8 cellular contexts compared by ENCODE assay signal in genomic region chrX:77785400-77785745, GRCh38. TPM values are rescaled to one million over a fixed set of nuclear protein-coding genes. Genes with fewer than 3 reads are reported as not detected.
DNase-seq lines count a peak whose midpoint lies in the region; ATAC-seq and TF ChIP-seq lines count a peak whose summit lies in the region.

No MANE protein-coding gene starts in this region.

- no peaks in the 10 kb centered on the region for H3K27me3 ChIP-seq in DOHH2 (ENCODE audit: control insufficient read depth, low read length)
- H3K27me3 ChIP-seq in right cardiac atrium (ENCODE audit: control insufficient read depth, insufficient read depth) = no peaks in the 10 kb centered on the region

- peak overlapping the region; percentile 100 for H3K27ac Mint-ChIP-seq in activated naive CD8-positive, alpha-beta T cell treated with anti-CD3 and anti-CD28 coated beads, Interleukin-2, amount 10 ng/mL, durations not matched to agents 7 days and 5 days

- no peaks in the 10 kb centered on the region for H3K27me3 Mint-ChIP-seq in activated naive CD8-positive, alpha-beta T cell treated with anti-CD3 and anti-CD28 coated beads, Interleukin-2, amount 10 ng/mL, durations not matched to agents 7 days and 5 days

- peak overlapping the region; percentile 100 for H3K4me3 Mint-ChIP-seq in activated naive CD8-positive, alpha-beta T cell treated with anti-CD3 and anti-CD28 coated beads, Interleukin-2, amount 10 ng/mL, durations not matched to agents 7 days and 5 days

- H3K4me2 ChIP-seq in DOHH2 (ENCODE audit: low read length) = peak overlapping the region; percentile 78

- no peaks in the 10 kb centered on the region for H3K9me2 ChIP-seq in DOHH2 (replicated peaks; ENCODE audit: control insufficient read depth, low read length)

- DNase-seq in LHCN-M2 (ENCODE audit: low read depth) (peak; percentile 24), right cardiac atrium (no peak), skeletal muscle cell (ENCODE audit: low read depth) (no peak)
- DNase-seq in activated naive CD8-positive, alpha-beta T cell treated with anti-CD3 and anti-CD28 coated beads, Interleukin-2, amount 10 ng/mL, durations not matched to agents 7 days and 5 days = no peak
- no peak for DNase-seq in stimulated activated CD4-positive, alpha-beta T cell treated with anti-CD3 and anti-CD28 coated beads, Interleukin-4, amount 100 ng/mL, for 4 hours

- peaks cover 15% of the 10 kb centered on the region for H3K4me1 Mint-ChIP-seq in activated naive CD8-positive, alpha-beta T cell treated with anti-CD3 and anti-CD28 coated beads, Interleukin-2, amount 10 ng/mL, durations not matched to agents 7 days and 5 days

- 1% methylated on average over 16 of the region's 16 CpGs for WGBS in right cardiac atrium

- POLR2A ChIA-PET in activated naive CD8-positive, alpha-beta T cell treated with anti-CD3 and anti-CD28 coated beads, Interleukin-2, amount 10 ng/mL, durations not matched to agents 7 days and 5 days (lab: Charles Lee) = no interaction called here

- ATAC-seq in activated naive CD8-positive, alpha-beta T cell treated with anti-CD3 and anti-CD28 coated beads, Interleukin-2, amount 10 ng/mL, durations not matched to agents 7 days and 5 days (ENCODE audit: low read depth) = no peak
- ATAC-seq in right cardiac atrium (peak; percentile 30 to 63), GM19324 (IDR thresholded peaks at IDR 0.05; ENCODE audit: low FRiP score, unreplicated experiment) (no peak), GM18873 (IDR thresholded peaks at IDR 0.05; ENCODE audit: low FRiP score, unreplicated experiment) (no peak)

- H3K4me1 ChIP-seq in DOHH2 (ENCODE audit: control insufficient read depth, low read length) (peaks cover 23% of the 10 kb centered on the region), right cardiac atrium (ENCODE audit: control insufficient read depth, insufficient read depth, low read length) (peaks cover 1% of the 10 kb centered on the region)

- peaks cover 17% of the 10 kb centered on the region for H3K36me3 ChIP-seq in DOHH2 (ENCODE audit: control insufficient read depth, low read length)

- H3K9me3 Mint-ChIP-seq in activated naive CD8-positive, alpha-beta T cell treated with anti-CD3 and anti-CD28 coated beads, Interleukin-2, amount 10 ng/mL, durations not matched to agents 7 days and 5 days = no peaks in the 10 kb centered on the region

- H3K79me2 ChIP-seq in DOHH2 (ENCODE audit: control insufficient read depth, low read length) = peaks cover 62% of the 10 kb centered on the region

- no peak for TF ChIP-seq CTCF in DOHH2 (IDR thresholded peaks at IDR 0.05; ENCODE audit: low read depth, low read length, poor library complexity, severe bottlenecking)

- no peaks in the 10 kb centered on the region for H4K20me1 ChIP-seq in DOHH2 (ENCODE audit: control insufficient read depth, insufficient read depth, low read depth, low read length)

- H3K4me3 ChIP-seq in DOHH2 (ENCODE audit: low read length) = peak overlapping the region; percentile 88
- peak overlapping the region; percentile 97 for H3K4me3 ChIP-seq in right cardiac atrium (ENCODE audit: low read length)
- peak overlapping the region; percentile 64 for H3K4me3 ChIP-seq in skeletal muscle cell (ENCODE audit: low read depth, low read length)

- intact Hi-C loops in right cardiac atrium (cut with DNase I) = loop anchor here in 2 of 4 donors (10.0 kb wide), 2 partner anchors 89 to 109 kb away; partner anchors contain the start of genes COX7B (in 1 of the 2) and MAGT1 (in 1 of the 2)

- H3F3A ChIP-seq in DOHH2 (ENCODE audit: control insufficient read depth, insufficient read depth) = no peaks in the 10 kb centered on the region

- no peak overlapping the region for H3K27ac ChIP-seq in DOHH2 (ENCODE audit: low read depth, low read length)
- peak overlapping the region; percentile 100 for H3K27ac ChIP-seq in right cardiac atrium (ENCODE audit: low read length)

- H3K9me3 ChIP-seq in DOHH2 (ENCODE audit: control insufficient read depth, insufficient read depth, low read length) = no peaks in the 10 kb centered on the region
- no peaks in the 10 kb centered on the region for H3K9me3 ChIP-seq in right cardiac atrium (ENCODE audit: control insufficient read depth, low read length)

- H3K36me3 Mint-ChIP-seq in activated naive CD8-positive, alpha-beta T cell treated with anti-CD3 and anti-CD28 coated beads, Interleukin-2, amount 10 ng/mL, durations not matched to agents 7 days and 5 days = peaks cover 4% of the 10 kb centered on the region

RNA-seq across cellular contexts. Expression of gene ATRX, which starts 0.6 kb away (rescaled TPM):
- total RNA-seq in LHCN-M2 (2014; rRNA removed) (43.3 and 48.9 TPM in 2 replicates), right cardiac atrium (10 to 100 TPM; 76.7 to 92.0 (median 84.5) TPM)
- 10.3 TPM for polyA plus RNA-seq in LHCN-M2 (2012)
- total RNA-seq in activated naive CD8-positive, alpha-beta T cell treated with anti-CD3 and anti-CD28 coated beads, Interleukin-2, amount 10 ng/mL, durations not matched to agents 7 days and 5 days = 10 to 100 TPM; 86.7 to 96.1 TPM
- 18.3 TPM for polyA plus RNA-seq in right cardiac atrium

Comparison
In these comparisons a context has a peak if more than half of its experiments do, and no peak if none do; other contexts are left out.
1. ATAC-seq: peak in right cardiac atrium (2 of 2); none in activated naive CD8-positive, alpha-beta T cell treated with anti-CD3 and anti-CD28 coated beads, Interleukin-2, amount 10 ng/mL, durations not matched to agents 7 days and 5 days (single experiment), GM19324 (single experiment) and GM18873 (single experiment).
2. Peak in every context shown above with its lines, with median percentiles within 50 percentile points of each other: H3K4me3 ChIP-seq.